1 cellular context compared by ENCODE assay signal in the genomic region with DNA sequence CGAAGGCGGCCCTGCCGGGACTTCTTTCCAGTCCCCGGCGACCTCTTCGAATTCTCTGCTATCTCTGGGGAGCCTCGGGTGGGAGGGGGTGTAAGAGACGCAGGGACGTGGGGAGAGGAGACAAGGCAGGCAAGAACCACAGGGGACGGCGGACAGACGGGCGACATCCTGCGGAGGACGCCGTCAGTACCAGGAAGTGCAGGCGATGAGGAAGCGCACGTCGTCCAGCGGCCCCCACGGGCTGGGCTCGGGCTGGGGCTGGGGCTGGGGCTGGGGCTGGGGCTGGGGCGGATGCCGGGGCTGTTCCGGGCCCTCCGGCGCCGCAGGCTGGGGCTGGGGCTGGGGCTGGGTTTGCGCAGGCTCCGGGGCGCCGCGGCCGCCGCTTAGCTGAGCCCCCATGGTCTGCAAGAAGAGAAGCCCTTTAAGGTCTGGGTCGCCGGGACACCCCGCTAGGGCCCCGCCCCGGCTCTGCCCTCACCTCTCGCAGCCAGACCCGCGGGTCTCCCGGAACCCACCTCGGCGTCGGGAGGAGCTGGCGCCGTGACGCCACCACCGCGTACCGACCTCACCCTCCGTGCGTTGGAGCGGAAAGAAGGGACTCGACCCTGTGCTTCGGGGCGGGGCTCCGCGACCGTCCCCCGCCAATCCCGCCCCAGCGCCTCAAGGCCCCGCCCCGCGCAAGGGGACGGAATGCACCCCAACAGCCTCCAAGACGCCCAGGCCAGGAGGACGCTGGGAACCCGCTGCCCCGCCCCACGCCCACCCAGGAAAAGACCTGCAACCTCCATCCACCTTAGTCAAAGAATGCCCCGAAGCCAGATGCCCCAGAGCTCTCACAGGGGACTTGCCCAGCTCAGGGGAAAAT.
TF ChIP-seq lines count a peak whose summit lies in the region.

A gene (minus strand): TSS at position 592 of the 865 bp plus-strand sequence. CDS start 193 bp downstream, at position 399.

TF ChIP-seq in WTC11, 78 proteins besides CTCF, POLR2A, EP300 and RAD21 (continued from another document):
- TF ChIP-seq, protein P1, sequence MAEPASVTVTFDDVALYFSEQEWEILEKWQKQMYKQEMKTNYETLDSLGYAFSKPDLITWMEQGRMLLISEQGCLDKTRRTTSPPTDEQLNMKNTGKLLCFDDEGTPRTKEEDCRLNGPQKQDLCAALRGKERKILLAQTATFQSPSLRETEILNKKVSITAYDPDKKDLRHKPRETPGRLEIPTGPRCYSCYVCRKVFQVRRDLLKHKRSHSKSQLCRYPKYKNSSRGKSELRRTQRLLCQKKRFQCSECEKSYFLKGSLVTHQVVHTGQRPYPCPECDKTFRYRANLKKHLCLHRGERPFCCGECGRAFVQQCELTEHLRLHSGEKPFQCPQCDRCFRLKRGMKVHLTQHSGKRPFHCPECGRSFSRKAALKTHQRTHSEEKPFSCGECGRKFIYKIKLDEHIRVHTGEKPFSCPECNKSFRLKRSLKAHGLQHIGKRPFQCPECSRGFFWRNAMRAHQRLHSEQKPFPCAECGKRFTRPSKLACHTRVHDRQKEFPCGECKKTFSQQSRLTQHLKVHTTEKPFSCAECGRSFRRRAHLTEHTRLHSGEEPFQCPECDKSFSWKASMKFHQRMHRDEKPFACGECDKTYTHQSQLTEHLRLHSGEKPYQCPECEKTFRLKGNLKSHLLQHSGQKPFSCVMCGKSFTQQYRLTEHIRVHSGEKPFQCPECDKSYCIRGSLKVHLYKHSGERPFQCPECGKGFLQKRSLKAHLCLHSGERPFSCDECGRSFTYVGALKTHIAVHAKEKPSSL (CRISPR knock-in tag; conservative IDR thresholded peaks at IDR 0.05): no peak
- TF ChIP-seq FOXP1 (CRISPR knock-in tag; IDR thresholded peaks at IDR 0.05; ENCODE audit: borderline replicate concordance) (peak; percentile 68), CREM (CRISPR knock-in tag; IDR thresholded peaks at IDR 0.05) (peak; percentile 41; the same call in 1 of the 2 replicates), KAT7 (CRISPR knock-in tag; IDR thresholded peaks at IDR 0.05; ENCODE audit: borderline replicate concordance) (0 out of 2 replicates have a peak, but pooled peaks have one; percentile 3), NFATC4 (CRISPR knock-in tag; IDR thresholded peaks at IDR 0.05) (0 out of 2 replicates have a peak, but pooled peaks have one; percentile 44), ZBTB21 (CRISPR knock-in tag; IDR thresholded peaks at IDR 0.05; ENCODE audit: borderline replicate concordance) (peak; percentile 91), EMX1 (CRISPR knock-in tag; IDR thresholded peaks at IDR 0.05) (0 out of 2 replicates have a peak, but pooled peaks have one; percentile 75), CREB1 (CRISPR knock-in tag; IDR thresholded peaks at IDR 0.05) (0 out of 2 replicates have a peak, but pooled peaks have one; percentile 12), PRRX2 (CRISPR knock-in tag; IDR thresholded peaks at IDR 0.05) (peak; percentile 87), CBFB (CRISPR knock-in tag; IDR thresholded peaks at IDR 0.05; ENCODE audit: low read depth) (peak; percentile 62; the same call in 1 of the 2 replicates)
- TF ChIP-seq, protein P2, sequence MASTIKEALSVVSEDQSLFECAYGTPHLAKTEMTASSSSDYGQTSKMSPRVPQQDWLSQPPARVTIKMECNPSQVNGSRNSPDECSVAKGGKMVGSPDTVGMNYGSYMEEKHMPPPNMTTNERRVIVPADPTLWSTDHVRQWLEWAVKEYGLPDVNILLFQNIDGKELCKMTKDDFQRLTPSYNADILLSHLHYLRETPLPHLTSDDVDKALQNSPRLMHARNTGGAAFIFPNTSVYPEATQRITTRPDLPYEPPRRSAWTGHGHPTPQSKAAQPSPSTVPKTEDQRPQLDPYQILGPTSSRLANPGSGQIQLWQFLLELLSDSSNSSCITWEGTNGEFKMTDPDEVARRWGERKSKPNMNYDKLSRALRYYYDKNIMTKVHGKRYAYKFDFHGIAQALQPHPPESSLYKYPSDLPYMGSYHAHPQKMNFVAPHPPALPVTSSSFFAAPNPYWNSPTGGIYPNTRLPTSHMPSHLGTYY (CRISPR knock-in tag; IDR thresholded peaks at IDR 0.05): no peak
- TF ChIP-seq, protein P3, sequence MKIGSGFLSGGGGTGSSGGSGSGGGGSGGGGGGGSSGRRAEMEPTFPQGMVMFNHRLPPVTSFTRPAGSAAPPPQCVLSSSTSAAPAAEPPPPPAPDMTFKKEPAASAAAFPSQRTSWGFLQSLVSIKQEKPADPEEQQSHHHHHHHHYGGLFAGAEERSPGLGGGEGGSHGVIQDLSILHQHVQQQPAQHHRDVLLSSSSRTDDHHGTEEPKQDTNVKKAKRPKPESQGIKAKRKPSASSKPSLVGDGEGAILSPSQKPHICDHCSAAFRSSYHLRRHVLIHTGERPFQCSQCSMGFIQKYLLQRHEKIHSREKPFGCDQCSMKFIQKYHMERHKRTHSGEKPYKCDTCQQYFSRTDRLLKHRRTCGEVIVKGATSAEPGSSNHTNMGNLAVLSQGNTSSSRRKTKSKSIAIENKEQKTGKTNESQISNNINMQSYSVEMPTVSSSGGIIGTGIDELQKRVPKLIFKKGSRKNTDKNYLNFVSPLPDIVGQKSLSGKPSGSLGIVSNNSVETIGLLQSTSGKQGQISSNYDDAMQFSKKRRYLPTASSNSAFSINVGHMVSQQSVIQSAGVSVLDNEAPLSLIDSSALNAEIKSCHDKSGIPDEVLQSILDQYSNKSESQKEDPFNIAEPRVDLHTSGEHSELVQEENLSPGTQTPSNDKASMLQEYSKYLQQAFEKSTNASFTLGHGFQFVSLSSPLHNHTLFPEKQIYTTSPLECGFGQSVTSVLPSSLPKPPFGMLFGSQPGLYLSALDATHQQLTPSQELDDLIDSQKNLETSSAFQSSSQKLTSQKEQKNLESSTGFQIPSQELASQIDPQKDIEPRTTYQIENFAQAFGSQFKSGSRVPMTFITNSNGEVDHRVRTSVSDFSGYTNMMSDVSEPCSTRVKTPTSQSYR (CRISPR knock-in tag; IDR thresholded peaks at IDR 0.05): no peak
- TF ChIP-seq, protein P4, sequence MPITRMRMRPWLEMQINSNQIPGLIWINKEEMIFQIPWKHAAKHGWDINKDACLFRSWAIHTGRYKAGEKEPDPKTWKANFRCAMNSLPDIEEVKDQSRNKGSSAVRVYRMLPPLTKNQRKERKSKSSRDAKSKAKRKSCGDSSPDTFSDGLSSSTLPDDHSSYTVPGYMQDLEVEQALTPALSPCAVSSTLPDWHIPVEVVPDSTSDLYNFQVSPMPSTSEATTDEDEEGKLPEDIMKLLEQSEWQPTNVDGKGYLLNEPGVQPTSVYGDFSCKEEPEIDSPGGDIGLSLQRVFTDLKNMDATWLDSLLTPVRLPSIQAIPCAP (CRISPR knock-in tag; IDR thresholded peaks at IDR 0.05): no peak
- TF ChIP-seq, protein P5, sequence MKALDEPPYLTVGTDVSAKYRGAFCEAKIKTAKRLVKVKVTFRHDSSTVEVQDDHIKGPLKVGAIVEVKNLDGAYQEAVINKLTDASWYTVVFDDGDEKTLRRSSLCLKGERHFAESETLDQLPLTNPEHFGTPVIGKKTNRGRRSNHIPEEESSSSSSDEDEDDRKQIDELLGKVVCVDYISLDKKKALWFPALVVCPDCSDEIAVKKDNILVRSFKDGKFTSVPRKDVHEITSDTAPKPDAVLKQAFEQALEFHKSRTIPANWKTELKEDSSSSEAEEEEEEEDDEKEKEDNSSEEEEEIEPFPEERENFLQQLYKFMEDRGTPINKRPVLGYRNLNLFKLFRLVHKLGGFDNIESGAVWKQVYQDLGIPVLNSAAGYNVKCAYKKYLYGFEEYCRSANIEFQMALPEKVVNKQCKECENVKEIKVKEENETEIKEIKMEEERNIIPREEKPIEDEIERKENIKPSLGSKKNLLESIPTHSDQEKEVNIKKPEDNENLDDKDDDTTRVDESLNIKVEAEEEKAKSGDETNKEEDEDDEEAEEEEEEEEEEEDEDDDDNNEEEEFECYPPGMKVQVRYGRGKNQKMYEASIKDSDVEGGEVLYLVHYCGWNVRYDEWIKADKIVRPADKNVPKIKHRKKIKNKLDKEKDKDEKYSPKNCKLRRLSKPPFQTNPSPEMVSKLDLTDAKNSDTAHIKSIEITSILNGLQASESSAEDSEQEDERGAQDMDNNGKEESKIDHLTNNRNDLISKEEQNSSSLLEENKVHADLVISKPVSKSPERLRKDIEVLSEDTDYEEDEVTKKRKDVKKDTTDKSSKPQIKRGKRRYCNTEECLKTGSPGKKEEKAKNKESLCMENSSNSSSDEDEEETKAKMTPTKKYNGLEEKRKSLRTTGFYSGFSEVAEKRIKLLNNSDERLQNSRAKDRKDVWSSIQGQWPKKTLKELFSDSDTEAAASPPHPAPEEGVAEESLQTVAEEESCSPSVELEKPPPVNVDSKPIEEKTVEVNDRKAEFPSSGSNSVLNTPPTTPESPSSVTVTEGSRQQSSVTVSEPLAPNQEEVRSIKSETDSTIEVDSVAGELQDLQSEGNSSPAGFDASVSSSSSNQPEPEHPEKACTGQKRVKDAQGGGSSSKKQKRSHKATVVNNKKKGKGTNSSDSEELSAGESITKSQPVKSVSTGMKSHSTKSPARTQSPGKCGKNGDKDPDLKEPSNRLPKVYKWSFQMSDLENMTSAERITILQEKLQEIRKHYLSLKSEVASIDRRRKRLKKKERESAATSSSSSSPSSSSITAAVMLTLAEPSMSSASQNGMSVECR (CRISPR knock-in tag; IDR thresholded peaks at IDR 0.05; ENCODE audit: borderline replicate concordance): 0 out of 2 replicates have a peak, but pooled peaks have one; percentile 28
- TF ChIP-seq, protein P6, sequence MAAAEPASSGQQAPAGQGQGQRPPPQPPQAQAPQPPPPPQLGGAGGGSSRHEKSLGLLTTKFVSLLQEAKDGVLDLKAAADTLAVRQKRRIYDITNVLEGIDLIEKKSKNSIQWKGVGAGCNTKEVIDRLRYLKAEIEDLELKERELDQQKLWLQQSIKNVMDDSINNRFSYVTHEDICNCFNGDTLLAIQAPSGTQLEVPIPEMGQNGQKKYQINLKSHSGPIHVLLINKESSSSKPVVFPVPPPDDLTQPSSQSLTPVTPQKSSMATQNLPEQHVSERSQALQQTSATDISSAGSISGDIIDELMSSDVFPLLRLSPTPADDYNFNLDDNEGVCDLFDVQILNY (CRISPR knock-in tag; IDR thresholded peaks at IDR 0.05): 0 out of 2 replicates have a peak, but pooled peaks have one; percentile 53
- TF ChIP-seq, protein P7, sequence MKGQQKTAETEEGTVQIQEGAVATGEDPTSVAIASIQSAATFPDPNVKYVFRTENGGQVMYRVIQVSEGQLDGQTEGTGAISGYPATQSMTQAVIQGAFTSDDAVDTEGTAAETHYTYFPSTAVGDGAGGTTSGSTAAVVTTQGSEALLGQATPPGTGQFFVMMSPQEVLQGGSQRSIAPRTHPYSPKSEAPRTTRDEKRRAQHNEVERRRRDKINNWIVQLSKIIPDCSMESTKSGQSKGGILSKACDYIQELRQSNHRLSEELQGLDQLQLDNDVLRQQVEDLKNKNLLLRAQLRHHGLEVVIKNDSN (CRISPR knock-in tag; IDR thresholded peaks at IDR 0.05): no peak
